8 cellular contexts compared by ENCODE assay signal in genomic region chr5:136924490-136924889, GRCh38.
"Had no signal": no experiment of that assay in that cellular context is flagged by ENCODE, and none has a peak within 500 bp of the region (broad histone marks: within the 10 kb centered on the region; RNA-seq: fewer than 3 reads in every experiment).

No MANE protein-coding gene starts in this region.

- H3K4me1 Mint-ChIP-seq: IgD-negative memory B cell had no signal

- H3K36me3 Mint-ChIP-seq: IgD-negative memory B cell had no signal

- H3K27ac Mint-ChIP-seq: HFFc6, IgD-negative memory B cell had no signal

- H3K4me3 Mint-ChIP-seq: HFFc6 had no signal

- H3K9me3 Mint-ChIP-seq: HFFc6 had no signal

- H3K27me3 Mint-ChIP-seq: IgD-negative memory B cell had no signal

- H3K4me3 ChIP-seq: HAP-1 had no signal

- H3K9me3 ChIP-seq: HAP-1 had no signal

- H3K4me1 ChIP-seq: HAP-1 had no signal

- H3K27ac ChIP-seq: HL-60 had no signal

- DNase-seq: GOT3, HFFc6, KBM-7 had no signal

- H3K36me3 ChIP-seq: HAP-1 had no signal

- FAIRE-seq: H54, HepG2 had no signal
